ENCODE assay signal across 8 cellular contexts in the genomic region with DNA sequence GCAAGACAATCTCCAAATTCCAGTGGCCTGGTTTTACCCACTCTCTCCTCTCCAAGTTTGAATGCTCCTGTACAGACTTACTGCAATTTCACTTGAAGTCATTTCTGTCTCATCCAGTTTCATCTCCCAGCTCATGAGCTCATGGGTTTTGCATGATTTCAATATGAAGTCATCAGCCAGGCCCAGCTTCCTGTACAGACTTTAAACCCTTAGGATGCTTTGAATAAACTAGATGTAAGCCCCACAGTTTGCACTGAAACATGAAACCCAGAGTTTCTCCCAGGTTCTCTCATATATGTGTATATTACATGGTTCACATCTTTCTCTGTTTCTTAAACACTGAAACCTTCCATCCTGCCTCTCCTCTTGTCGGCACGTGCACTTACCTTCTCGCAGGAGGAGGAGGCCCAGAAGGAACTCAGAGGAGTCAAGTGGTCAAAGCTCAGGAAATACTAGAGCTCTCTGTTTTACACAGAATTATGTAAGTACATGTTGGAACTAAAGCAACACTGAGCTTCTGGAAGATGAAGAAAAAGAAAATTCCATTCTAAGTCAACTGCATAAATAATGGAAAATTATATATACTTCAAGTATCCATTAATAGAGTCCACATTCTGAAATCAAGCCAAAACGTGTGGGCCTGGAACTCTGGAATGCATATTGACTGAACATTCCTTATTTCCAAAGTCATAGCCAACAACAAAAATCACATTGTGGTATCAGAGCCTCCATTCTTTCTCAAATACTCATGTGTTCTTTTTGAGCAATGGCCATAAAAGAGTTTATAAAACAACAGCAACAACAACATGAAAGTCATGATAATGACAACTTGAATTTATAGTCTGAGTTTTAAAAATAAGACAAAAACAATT.
A peak's percentile ranks its signal among the peaks of the same experiment; 100 is the strongest.
DNase-seq lines count a peak whose midpoint lies in the region; ATAC-seq and TF ChIP-seq lines count a peak whose summit lies in the region.

No MANE protein-coding gene starts in this region.

- no peak for TF ChIP-seq CTCF in AG04449 (IDR thresholded peaks at IDR 0.05; ENCODE audit: insufficient read depth, low read length, missing control alignments)
- TF ChIP-seq CTCF in colonic mucosa (IDR thresholded peaks at IDR 0.05): no peak

- H3K9me3 ChIP-seq in aorta (ENCODE audit: control insufficient read depth, low read length): no peaks in the 10 kb centered on the region
- H3K9me3 ChIP-seq in colonic mucosa: no peaks in the 10 kb centered on the region

- no peak overlapping the region for H3K9ac ChIP-seq in colonic mucosa (ENCODE audit: low read depth in 2 of 2, low read length in 2 of 2)

- POLR2A ChIA-PET in AG04449 (lab: Yijun Ruan, JAX): interaction anchor here (0.6 to 1.5 kb wide), 8 partner anchors 11 to 381 kb away, joined by 3 to 9 read pairs (median 4); partner anchors contain the start of genes BRIX1, RAD1 and RAI14

- H3K36me3 ChIP-seq in aorta (ENCODE audit: control insufficient read depth in 1 of 2, insufficient read depth in 2 of 2, low read length in 1 of 2) (no peaks in the 10 kb centered on the region), colonic mucosa (no peaks in the 10 kb centered on the region)

- WGBS in aorta, 2 donors: 8 to 14% methylated on average over 4 of the region's 4 CpGs

- DNase-seq in AG04449 (ENCODE audit: low read depth, low spot score): peak; percentile 94
- peak; percentile 95 for DNase-seq in dedifferentiated amniotic fluid mesenchymal stem cell (ENCODE audit: extremely low spot score)
- no peak for DNase-seq in aorta
- no peak for DNase-seq in colonic mucosa
- DNase-seq in SHP77 treated with DMSO at 0.1 percent for 48 hours (lab: John Stamatoyannopoulos, UW): no peak
- DNase-seq in stimulated activated naive B cell treated with anti-CD40 and anti-IgM and Interleukin-4, amounts not matched to agents 10 μg/mL and 1 μg/mL and 100 μg/mL, for 72 hours: no peak

- H3K27ac ChIP-seq in aorta (ENCODE audit: low read depth in 1 of 2, low read length in 2 of 2) (peak overlapping the region; percentile 90 to 97), colonic mucosa (no peak overlapping the region)

- no peak overlapping the region for H3K27ac Mint-ChIP-seq in stimulated activated naive B cell treated with anti-CD40 and anti-IgM and Interleukin-4, amounts not matched to agents 10 μg/mL and 1 μg/mL and 100 μg/mL, for 72 hours

- H3K9me3 Mint-ChIP-seq in stimulated activated naive B cell treated with anti-CD40 and anti-IgM and Interleukin-4, amounts not matched to agents 10 μg/mL and 1 μg/mL and 100 μg/mL, for 72 hours: peaks cover 0 to 1% of the 10 kb centered on the region in 2 donors

- no peak overlapping the region for H3K4me3 Mint-ChIP-seq in stimulated activated naive B cell treated with anti-CD40 and anti-IgM and Interleukin-4, amounts not matched to agents 10 μg/mL and 1 μg/mL and 100 μg/mL, for 72 hours

- intact Hi-C loops in aorta (cut with DNase I): loop anchor here (5.0 kb wide), 2 partner anchors 73 to 123 kb away; partner anchors contain the start of gene RAI14 (in 1 of the 2)
- intact Hi-C loops in colonic mucosa (cut with DNase I): loop anchor here (10.0 kb wide), 1 partner anchor 300 kb away; the partner anchor contains the start of gene TTC23L

- H3K27me3 Mint-ChIP-seq in stimulated activated naive B cell treated with anti-CD40 and anti-IgM and Interleukin-4, amounts not matched to agents 10 μg/mL and 1 μg/mL and 100 μg/mL, for 72 hours: peaks cover 8 to 10% of the 10 kb centered on the region in 2 donors

- CTCF ChIA-PET in AG04449 (lab: Yijun Ruan, JAX): interaction anchor here (0.9 to 4.2 kb wide), 5 partner anchors 10 to 364 kb away, joined by 3 to 27 read pairs (median 3); no protein-coding TSS in a partner anchor

- peak; percentile 78 for ATAC-seq in GM19351 (IDR thresholded peaks at IDR 0.05; ENCODE audit: unreplicated experiment)
- peak; percentile 95 for ATAC-seq in HG03196 (IDR thresholded peaks at IDR 0.05; ENCODE audit: unreplicated experiment)
- peak; percentile 19 for ATAC-seq in aorta (ENCODE audit: low FRiP score)
- no peak for ATAC-seq in stimulated activated naive B cell treated with anti-CD40 and anti-IgM and Interleukin-4, amounts not matched to agents 10 μg/mL and 1 μg/mL and 100 μg/mL, for 72 hours (replicated peaks)

- H3K36me3 Mint-ChIP-seq in stimulated activated naive B cell treated with anti-CD40 and anti-IgM and Interleukin-4, amounts not matched to agents 10 μg/mL and 1 μg/mL and 100 μg/mL, for 72 hours: no peaks in the 10 kb centered on the region

- peaks cover 3 to 10% of the 10 kb centered on the region in 2 donors for H3K4me1 Mint-ChIP-seq in stimulated activated naive B cell treated with anti-CD40 and anti-IgM and Interleukin-4, amounts not matched to agents 10 μg/mL and 1 μg/mL and 100 μg/mL, for 72 hours

- H3K27me3 ChIP-seq in aorta (ENCODE audit: control insufficient read depth in 1 of 2, insufficient read depth in 2 of 2, low read length in 1 of 2): no peaks in the 10 kb centered on the region
- H3K27me3 ChIP-seq in colonic mucosa: no peaks in the 10 kb centered on the region

- H3K4me3 ChIP-seq in AG04449 (ENCODE audit: low read depth, low read length): no peak overlapping the region
- no peak overlapping the region for H3K4me3 ChIP-seq in aorta (ENCODE audit: low read length in 2 of 2)
- no peak overlapping the region for H3K4me3 ChIP-seq in colonic mucosa

- H3K4me1 ChIP-seq in aorta (ENCODE audit: control insufficient read depth in 1 of 2, insufficient read depth in 2 of 2, low read length in 2 of 2) (peaks cover 6 to 11% of the 10 kb centered on the region in 2 donors), colonic mucosa (no peaks in the 10 kb centered on the region)

Comparison
In these comparisons a context has a peak if more than half of its experiments do, and no peak if none do; other contexts are left out.
1. DNase-seq: peak in AG04449 (single experiment) and dedifferentiated amniotic fluid mesenchymal stem cell (single experiment); none in aorta (0 of 2), colonic mucosa (single experiment), SHP77 treated with DMSO at 0.1 percent for 48 hours (single experiment) and stimulated activated naive B cell treated with anti-CD40 and anti-IgM and Interleukin-4, amounts not matched to agents 10 μg/mL and 1 μg/mL and 100 μg/mL, for 72 hours (single experiment).
2. ATAC-seq: peak in GM19351 (single experiment), HG03196 (single experiment) and aorta (single experiment); none in stimulated activated naive B cell treated with anti-CD40 and anti-IgM and Interleukin-4, amounts not matched to agents 10 μg/mL and 1 μg/mL and 100 μg/mL, for 72 hours (0 of 2).